1 cellular context compared by ENCODE assay signal in the genomic region with DNA sequence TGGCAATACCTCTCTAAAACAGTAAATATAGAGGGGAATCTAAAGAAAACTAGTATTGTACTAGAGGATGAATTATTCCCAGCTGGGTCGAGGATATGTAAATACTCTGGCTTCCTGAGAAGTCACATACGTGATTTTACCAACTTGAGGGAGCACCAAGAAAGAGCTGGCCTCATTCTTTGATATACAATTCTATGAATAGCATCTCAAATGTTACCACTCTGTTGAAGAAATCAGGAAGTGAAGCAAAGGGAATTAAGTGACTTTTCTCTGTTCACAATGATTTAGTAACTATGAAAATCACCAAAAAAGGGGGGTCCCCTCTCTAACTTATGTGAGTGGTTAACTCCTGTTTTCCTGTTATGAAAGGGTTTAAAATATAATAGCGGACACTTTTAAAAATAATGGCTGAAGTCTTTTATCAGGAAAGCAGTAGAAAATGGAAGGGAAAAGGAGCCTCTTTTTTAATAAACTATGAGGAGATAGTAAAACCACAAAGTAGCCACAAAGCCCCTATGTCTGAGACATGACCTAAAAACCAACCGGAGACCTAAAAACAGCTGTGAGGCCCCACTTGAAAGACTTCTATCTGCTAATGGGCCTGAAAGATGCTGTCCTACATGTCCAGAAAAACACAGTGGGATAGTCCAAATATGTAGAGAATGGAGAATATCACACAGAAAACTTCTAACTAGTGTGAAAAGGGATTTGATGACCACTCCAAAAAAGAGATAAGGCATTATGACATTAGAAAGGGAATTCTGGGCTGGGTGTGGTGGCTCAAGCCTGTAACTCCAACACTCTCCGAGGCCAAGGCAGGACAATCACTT.
TF ChIP-seq lines count a peak whose summit lies in the region.

No MANE protein-coding gene starts in this region.

TF ChIP-seq in GM12878, 131 proteins besides CTCF, POLR2A, EP300 and RAD21 (continued from another document):
- TF ChIP-seq, protein P1, sequence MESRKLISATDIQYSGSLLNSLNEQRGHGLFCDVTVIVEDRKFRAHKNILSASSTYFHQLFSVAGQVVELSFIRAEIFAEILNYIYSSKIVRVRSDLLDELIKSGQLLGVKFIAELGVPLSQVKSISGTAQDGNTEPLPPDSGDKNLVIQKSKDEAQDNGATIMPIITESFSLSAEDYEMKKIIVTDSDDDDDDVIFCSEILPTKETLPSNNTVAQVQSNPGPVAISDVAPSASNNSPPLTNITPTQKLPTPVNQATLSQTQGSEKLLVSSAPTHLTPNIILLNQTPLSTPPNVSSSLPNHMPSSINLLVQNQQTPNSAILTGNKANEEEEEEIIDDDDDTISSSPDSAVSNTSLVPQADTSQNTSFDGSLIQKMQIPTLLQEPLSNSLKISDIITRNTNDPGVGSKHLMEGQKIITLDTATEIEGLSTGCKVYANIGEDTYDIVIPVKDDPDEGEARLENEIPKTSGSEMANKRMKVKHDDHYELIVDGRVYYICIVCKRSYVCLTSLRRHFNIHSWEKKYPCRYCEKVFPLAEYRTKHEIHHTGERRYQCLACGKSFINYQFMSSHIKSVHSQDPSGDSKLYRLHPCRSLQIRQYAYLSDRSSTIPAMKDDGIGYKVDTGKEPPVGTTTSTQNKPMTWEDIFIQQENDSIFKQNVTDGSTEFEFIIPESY (IDR thresholded peaks at IDR 0.05) = no peak
- TF ChIP-seq, protein P2, sequence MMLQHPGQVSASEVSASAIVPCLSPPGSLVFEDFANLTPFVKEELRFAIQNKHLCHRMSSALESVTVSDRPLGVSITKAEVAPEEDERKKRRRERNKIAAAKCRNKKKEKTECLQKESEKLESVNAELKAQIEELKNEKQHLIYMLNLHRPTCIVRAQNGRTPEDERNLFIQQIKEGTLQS (IDR thresholded peaks at IDR 0.05; ENCODE audit: borderline replicate concordance, extremely low read depth, low read depth, low read length) = no peak
- TF ChIP-seq CREB1 (IDR thresholded peaks at IDR 0.05; ENCODE audit: low read depth) (no peak), SRF (IDR thresholded peaks at IDR 0.05; ENCODE audit: low read depth in 2 of 2, low read length in 2 of 2) (no peak), RUNX3 (IDR thresholded peaks at IDR 0.05; ENCODE audit: low read length) (peak; percentile 85), ZNF622 (IDR thresholded peaks at IDR 0.05) (no peak), IKZF1 (conservative IDR thresholded peaks at IDR 0.05) (peak; percentile 73), SMC3 (IDR thresholded peaks at IDR 0.05; ENCODE audit: borderline replicate concordance, low read length) (no peak), LARP7 (IDR thresholded peaks at IDR 0.05) (no peak), MEF2A (IDR thresholded peaks at IDR 0.05; ENCODE audit: insufficient read depth, low read depth, low read length) (0 out of 2 replicates have a peak, but pooled peaks have one; percentile 9), ATF7 (IDR thresholded peaks at IDR 0.05; ENCODE audit: low read depth) (peak; percentile 58), ZBED1 (IDR thresholded peaks at IDR 0.05; ENCODE audit: borderline replicate concordance) (0 out of 2 replicates have a peak, but pooled peaks have one; percentile 30), SIN3A (IDR thresholded peaks at IDR 0.05; ENCODE audit: low read depth, low read length) (no peak), RAD51 (IDR thresholded peaks at IDR 0.05) (no peak), RELA (IDR thresholded peaks at IDR 0.05; ENCODE audit: borderline replicate concordance, partially characterized antibody) (no peak), MEF2B (IDR thresholded peaks at IDR 0.05; ENCODE audit: partially characterized antibody, poor library complexity, severe bottlenecking) (peak; percentile 59), RBBP5 (conservative IDR thresholded peaks at IDR 0.05) (no peak), IKZF2 (IDR thresholded peaks at IDR 0.05) (peak; percentile 68 to 69; a peak in 3 of 4 replicates), KLF5 (IDR thresholded peaks at IDR 0.05; ENCODE audit: partially characterized antibody) (no peak), MXI1 (IDR thresholded peaks at IDR 0.05; ENCODE audit: low read depth, low read length) (no peak), POLR2AphosphoS2 (IDR thresholded peaks at IDR 0.05; ENCODE audit: low read depth, low read length) (no peak), ZNF217 (IDR thresholded peaks at IDR 0.05) (peak; percentile 66; the same call in 1 of the 2 replicates), JUNB (IDR thresholded peaks at IDR 0.05) (peak; percentile 46; the same call in 1 of the 2 replicates), KDM1A (IDR thresholded peaks at IDR 0.05; ENCODE audit: borderline replicate concordance) (no peak), MTA2 (IDR thresholded peaks at IDR 0.05; ENCODE audit: low read depth) (peak; percentile 70; the same call in 1 of the 2 replicates), CHD4 (IDR thresholded peaks at IDR 0.05) (no peak)
- TF ChIP-seq, protein P3, sequence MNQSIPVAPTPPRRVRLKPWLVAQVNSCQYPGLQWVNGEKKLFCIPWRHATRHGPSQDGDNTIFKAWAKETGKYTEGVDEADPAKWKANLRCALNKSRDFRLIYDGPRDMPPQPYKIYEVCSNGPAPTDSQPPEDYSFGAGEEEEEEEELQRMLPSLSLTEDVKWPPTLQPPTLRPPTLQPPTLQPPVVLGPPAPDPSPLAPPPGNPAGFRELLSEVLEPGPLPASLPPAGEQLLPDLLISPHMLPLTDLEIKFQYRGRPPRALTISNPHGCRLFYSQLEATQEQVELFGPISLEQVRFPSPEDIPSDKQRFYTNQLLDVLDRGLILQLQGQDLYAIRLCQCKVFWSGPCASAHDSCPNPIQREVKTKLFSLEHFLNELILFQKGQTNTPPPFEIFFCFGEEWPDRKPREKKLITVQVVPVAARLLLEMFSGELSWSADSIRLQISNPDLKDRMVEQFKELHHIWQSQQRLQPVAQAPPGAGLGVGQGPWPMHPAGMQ (IDR thresholded peaks at IDR 0.05; ENCODE audit: borderline replicate concordance) = no peak
- TF ChIP-seq, protein P4, sequence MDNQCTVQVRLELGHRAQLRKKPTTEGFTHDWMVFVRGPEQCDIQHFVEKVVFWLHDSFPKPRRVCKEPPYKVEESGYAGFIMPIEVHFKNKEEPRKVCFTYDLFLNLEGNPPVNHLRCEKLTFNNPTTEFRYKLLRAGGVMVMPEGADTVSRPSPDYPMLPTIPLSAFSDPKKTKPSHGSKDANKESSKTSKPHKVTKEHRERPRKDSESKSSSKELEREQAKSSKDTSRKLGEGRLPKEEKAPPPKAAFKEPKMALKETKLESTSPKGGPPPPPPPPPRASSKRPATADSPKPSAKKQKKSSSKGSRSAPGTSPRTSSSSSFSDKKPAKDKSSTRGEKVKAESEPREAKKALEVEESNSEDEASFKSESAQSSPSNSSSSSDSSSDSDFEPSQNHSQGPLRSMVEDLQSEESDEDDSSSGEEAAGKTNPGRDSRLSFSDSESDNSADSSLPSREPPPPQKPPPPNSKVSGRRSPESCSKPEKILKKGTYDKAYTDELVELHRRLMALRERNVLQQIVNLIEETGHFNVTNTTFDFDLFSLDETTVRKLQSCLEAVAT (IDR thresholded peaks at IDR 0.05) = no peak
- TF ChIP-seq, protein P5, sequence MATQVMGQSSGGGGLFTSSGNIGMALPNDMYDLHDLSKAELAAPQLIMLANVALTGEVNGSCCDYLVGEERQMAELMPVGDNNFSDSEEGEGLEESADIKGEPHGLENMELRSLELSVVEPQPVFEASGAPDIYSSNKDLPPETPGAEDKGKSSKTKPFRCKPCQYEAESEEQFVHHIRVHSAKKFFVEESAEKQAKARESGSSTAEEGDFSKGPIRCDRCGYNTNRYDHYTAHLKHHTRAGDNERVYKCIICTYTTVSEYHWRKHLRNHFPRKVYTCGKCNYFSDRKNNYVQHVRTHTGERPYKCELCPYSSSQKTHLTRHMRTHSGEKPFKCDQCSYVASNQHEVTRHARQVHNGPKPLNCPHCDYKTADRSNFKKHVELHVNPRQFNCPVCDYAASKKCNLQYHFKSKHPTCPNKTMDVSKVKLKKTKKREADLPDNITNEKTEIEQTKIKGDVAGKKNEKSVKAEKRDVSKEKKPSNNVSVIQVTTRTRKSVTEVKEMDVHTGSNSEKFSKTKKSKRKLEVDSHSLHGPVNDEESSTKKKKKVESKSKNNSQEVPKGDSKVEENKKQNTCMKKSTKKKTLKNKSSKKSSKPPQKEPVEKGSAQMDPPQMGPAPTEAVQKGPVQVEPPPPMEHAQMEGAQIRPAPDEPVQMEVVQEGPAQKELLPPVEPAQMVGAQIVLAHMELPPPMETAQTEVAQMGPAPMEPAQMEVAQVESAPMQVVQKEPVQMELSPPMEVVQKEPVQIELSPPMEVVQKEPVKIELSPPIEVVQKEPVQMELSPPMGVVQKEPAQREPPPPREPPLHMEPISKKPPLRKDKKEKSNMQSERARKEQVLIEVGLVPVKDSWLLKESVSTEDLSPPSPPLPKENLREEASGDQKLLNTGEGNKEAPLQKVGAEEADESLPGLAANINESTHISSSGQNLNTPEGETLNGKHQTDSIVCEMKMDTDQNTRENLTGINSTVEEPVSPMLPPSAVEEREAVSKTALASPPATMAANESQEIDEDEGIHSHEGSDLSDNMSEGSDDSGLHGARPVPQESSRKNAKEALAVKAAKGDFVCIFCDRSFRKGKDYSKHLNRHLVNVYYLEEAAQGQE (IDR thresholded peaks at IDR 0.05; ENCODE audit: low read depth, low read length) = no peak
- TF ChIP-seq, protein P6, sequence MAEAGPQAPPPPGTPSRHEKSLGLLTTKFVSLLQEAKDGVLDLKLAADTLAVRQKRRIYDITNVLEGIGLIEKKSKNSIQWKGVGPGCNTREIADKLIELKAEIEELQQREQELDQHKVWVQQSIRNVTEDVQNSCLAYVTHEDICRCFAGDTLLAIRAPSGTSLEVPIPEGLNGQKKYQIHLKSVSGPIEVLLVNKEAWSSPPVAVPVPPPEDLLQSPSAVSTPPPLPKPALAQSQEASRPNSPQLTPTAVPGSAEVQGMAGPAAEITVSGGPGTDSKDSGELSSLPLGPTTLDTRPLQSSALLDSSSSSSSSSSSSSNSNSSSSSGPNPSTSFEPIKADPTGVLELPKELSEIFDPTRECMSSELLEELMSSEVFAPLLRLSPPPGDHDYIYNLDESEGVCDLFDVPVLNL (IDR thresholded peaks at IDR 0.05; ENCODE audit: low read depth, low read length) = no peak
- TF ChIP-seq, protein P7, sequence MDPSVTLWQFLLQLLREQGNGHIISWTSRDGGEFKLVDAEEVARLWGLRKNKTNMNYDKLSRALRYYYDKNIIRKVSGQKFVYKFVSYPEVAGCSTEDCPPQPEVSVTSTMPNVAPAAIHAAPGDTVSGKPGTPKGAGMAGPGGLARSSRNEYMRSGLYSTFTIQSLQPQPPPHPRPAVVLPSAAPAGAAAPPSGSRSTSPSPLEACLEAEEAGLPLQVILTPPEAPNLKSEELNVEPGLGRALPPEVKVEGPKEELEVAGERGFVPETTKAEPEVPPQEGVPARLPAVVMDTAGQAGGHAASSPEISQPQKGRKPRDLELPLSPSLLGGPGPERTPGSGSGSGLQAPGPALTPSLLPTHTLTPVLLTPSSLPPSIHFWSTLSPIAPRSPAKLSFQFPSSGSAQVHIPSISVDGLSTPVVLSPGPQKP (IDR thresholded peaks at IDR 0.05; ENCODE audit: low read depth, low read length) = no peak
- TF ChIP-seq, protein P8, sequence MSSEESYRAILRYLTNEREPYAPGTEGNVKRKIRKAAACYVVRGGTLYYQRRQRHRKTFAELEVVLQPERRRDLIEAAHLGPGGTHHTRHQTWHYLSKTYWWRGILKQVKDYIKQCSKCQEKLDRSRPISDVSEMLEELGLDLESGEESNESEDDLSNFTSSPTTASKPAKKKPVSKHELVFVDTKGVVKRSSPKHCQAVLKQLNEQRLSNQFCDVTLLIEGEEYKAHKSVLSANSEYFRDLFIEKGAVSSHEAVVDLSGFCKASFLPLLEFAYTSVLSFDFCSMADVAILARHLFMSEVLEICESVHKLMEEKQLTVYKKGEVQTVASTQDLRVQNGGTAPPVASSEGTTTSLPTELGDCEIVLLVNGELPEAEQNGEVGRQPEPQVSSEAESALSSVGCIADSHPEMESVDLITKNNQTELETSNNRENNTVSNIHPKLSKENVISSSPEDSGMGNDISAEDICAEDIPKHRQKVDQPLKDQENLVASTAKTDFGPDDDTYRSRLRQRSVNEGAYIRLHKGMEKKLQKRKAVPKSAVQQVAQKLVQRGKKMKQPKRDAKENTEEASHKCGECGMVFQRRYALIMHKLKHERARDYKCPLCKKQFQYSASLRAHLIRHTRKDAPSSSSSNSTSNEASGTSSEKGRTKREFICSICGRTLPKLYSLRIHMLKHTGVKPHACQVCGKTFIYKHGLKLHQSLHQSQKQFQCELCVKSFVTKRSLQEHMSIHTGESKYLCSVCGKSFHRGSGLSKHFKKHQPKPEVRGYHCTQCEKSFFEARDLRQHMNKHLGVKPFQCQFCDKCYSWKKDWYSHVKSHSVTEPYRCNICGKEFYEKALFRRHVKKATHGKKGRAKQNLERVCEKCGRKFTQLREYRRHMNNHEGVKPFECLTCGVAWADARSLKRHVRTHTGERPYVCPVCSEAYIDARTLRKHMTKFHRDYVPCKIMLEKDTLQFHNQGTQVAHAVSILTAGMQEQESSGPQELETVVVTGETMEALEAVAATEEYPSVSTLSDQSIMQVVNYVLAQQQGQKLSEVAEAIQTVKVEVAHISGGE (CRISPR knock-in tag; IDR thresholded peaks at IDR 0.05) = no peak
- TF ChIP-seq, protein P9, sequence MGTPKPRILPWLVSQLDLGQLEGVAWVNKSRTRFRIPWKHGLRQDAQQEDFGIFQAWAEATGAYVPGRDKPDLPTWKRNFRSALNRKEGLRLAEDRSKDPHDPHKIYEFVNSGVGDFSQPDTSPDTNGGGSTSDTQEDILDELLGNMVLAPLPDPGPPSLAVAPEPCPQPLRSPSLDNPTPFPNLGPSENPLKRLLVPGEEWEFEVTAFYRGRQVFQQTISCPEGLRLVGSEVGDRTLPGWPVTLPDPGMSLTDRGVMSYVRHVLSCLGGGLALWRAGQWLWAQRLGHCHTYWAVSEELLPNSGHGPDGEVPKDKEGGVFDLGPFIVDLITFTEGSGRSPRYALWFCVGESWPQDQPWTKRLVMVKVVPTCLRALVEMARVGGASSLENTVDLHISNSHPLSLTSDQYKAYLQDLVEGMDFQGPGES (IDR thresholded peaks at IDR 0.05) = no peak
- TF ChIP-seq, protein P10, sequence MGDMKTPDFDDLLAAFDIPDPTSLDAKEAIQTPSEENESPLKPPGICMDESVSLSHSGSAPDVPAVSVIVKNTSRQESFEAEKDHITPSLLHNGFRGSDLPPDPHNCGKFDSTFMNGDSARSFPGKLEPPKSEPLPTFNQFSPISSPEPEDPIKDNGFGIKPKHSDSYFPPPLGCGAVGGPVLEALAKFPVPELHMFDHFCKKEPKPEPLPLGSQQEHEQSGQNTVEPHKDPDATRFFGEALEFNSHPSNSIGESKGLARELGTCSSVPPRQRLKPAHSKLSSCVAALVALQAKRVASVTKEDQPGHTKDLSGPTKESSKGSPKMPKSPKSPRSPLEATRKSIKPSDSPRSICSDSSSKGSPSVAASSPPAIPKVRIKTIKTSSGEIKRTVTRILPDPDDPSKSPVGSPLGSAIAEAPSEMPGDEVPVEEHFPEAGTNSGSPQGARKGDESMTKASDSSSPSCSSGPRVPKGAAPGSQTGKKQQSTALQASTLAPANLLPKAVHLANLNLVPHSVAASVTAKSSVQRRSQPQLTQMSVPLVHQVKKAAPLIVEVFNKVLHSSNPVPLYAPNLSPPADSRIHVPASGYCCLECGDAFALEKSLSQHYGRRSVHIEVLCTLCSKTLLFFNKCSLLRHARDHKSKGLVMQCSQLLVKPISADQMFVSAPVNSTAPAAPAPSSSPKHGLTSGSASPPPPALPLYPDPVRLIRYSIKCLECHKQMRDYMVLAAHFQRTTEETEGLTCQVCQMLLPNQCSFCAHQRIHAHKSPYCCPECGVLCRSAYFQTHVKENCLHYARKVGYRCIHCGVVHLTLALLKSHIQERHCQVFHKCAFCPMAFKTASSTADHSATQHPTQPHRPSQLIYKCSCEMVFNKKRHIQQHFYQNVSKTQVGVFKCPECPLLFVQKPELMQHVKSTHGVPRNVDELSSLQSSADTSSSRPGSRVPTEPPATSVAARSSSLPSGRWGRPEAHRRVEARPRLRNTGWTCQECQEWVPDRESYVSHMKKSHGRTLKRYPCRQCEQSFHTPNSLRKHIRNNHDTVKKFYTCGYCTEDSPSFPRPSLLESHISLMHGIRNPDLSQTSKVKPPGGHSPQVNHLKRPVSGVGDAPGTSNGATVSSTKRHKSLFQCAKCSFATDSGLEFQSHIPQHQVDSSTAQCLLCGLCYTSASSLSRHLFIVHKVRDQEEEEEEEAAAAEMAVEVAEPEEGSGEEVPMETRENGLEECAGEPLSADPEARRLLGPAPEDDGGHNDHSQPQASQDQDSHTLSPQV (IDR thresholded peaks at IDR 0.05) = no peak
